Comparison of ENCODE assay signal across 31 cellular contexts in genomic region chr6:28750926-28751458, GRCh38.
"Had no signal": no experiment of that assay in that cellular context is flagged by ENCODE, and none has a peak within 500 bp of the region (broad histone marks: within the 10 kb centered on the region; RNA-seq: fewer than 3 reads in every experiment).

No MANE protein-coding gene starts in this region.

- H3K27ac Mint-ChIP-seq: activated CD4-positive, alpha-beta memory T cell treated with anti-CD3 and anti-CD28 coated beads, Interleukin-2, amount 10 ng/mL, durations not matched to agents 7 days and 5 days; activated CD4-positive, alpha-beta T cell treated with anti-CD3 and anti-CD28 coated beads, Interleukin-2, amount 10 ng/mL, durations not matched to agents 7 days and 5 days; activated naive CD4-positive, alpha-beta T cell treated with anti-CD3 and anti-CD28 coated beads, Interleukin-2, amount 10 ng/mL, durations not matched to agents 7 days and 5 days; activated naive CD4-positive, alpha-beta T cell treated with anti-CD3 and anti-CD28 coated beads, Interleukin-2, amount 50 U/mL, for 72 hours; activated naive CD8-positive, alpha-beta T cell treated with anti-CD3 and anti-CD28 coated beads, Interleukin-2, amount 10 ng/mL, durations not matched to agents 7 days and 5 days; activated T-cell treated with anti-CD3 and anti-CD28 coated beads, Interleukin-2, amount 50 U/mL, for 24 hours; activated T-cell treated with anti-CD3 and anti-CD28 coated beads, Interleukin-2, amount 50 U/mL, for 72 hours; brain; endodermal cell; T-helper 17 cell; T-helper 2 cell treated with Interferon-gamma antibody and Interleukin-4, amounts not matched to agents 5 μg/mL and 100 μg/mL, for 36 hours had no signal

- H3K4me1 ChIP-seq: ascending aorta, breast epithelium, colonic mucosa, heart left ventricle had no signal

- H3K27me3 ChIP-seq: ascending aorta had no signal

- H3K36me3 ChIP-seq: ascending aorta, breast epithelium, cardiac muscle cell, colonic mucosa, heart left ventricle had no signal

- H3K9me3 ChIP-seq: colonic mucosa had no signal

- H3K27ac ChIP-seq: ascending aorta, breast epithelium, cardiac muscle cell, colonic mucosa, dorsolateral prefrontal cortex, heart left ventricle had no signal

- ATAC-seq: activated naive CD4-positive, alpha-beta T cell treated with anti-CD3 and anti-CD28 coated beads, Interleukin-2, amount 50 U/mL, for 72 hours; activated T-cell treated with anti-CD3 and anti-CD28 coated beads, Interleukin-2, amount 50 U/mL, for 72 hours; esophagus mucosa; heart left ventricle; T-helper 17 cell had no signal

- DNase-seq: activated CD4-positive, alpha-beta memory T cell treated with anti-CD3 and anti-CD28 coated beads, Interleukin-2, amount 10 ng/mL, durations not matched to agents 7 days and 5 days; activated CD4-positive, alpha-beta T cell treated with anti-CD3 and anti-CD28 coated beads for 1 hour; activated CD4-positive, alpha-beta T cell treated with anti-CD3 and anti-CD28 coated beads for 4 hours; activated CD4-positive, alpha-beta T cell treated with anti-CD3 and anti-CD28 coated beads, Interleukin-2, amount 10 ng/mL, durations not matched to agents 7 days and 5 days; activated CD4-positive, alpha-beta T cell treated with anti-CD3 and anti-CD28 coated beads, Interleukin-2, amount 50 U/mL, for 4 hours; activated CD8-positive, alpha-beta memory T cell treated with anti-CD3 and anti-CD28 coated beads, Interleukin-2, amount 50 U/mL, for 48 hours; activated gamma-delta T cell; activated naive CD4-positive, alpha-beta T cell; activated naive CD4-positive, alpha-beta T cell treated with anti-CD3 and anti-CD28 coated beads, Interleukin-2, amount 10 ng/mL, durations not matched to agents 7 days and 5 days; activated naive CD8-positive, alpha-beta T cell treated with anti-CD3 and anti-CD28 coated beads, Interleukin-2, amount 10 ng/mL, durations not matched to agents 7 days and 5 days; activated T-cell treated with anti-CD3 and anti-CD28 coated beads for 4 hours; activated T-cell treated with anti-CD3 and anti-CD28 coated beads, Interleukin-2, amount 50 U/mL, for 24 hours; activated T-cell treated with anti-CD3 and anti-CD28 coated beads, Interleukin-2, amount 50 U/mL, for 72 hours; central memory CD4-positive, alpha-beta T cell; cerebellar nuclear complex; colonic mucosa; dorsolateral prefrontal cortex; effector memory CD4-positive, alpha-beta T cell; endodermal cell; foreskin fibroblast; glutamatergic neuron; heart left ventricle; T-helper 17 cell; T1000 had no signal

- H3K4me3 Mint-ChIP-seq: activated CD4-positive, alpha-beta memory T cell treated with anti-CD3 and anti-CD28 coated beads, Interleukin-2, amount 10 ng/mL, durations not matched to agents 7 days and 5 days; activated CD4-positive, alpha-beta T cell treated with anti-CD3 and anti-CD28 coated beads, Interleukin-2, amount 10 ng/mL, durations not matched to agents 7 days and 5 days; activated naive CD4-positive, alpha-beta T cell treated with anti-CD3 and anti-CD28 coated beads, Interleukin-2, amount 10 ng/mL, durations not matched to agents 7 days and 5 days; activated naive CD8-positive, alpha-beta T cell treated with anti-CD3 and anti-CD28 coated beads, Interleukin-2, amount 10 ng/mL, durations not matched to agents 7 days and 5 days; activated T-cell treated with anti-CD3 and anti-CD28 coated beads, Interleukin-2, amount 50 U/mL, for 24 hours; activated T-cell treated with anti-CD3 and anti-CD28 coated beads, Interleukin-2, amount 50 U/mL, for 72 hours; brain; endodermal cell; T-helper 17 cell; T-helper 2 cell treated with Interferon-gamma antibody and Interleukin-4, amounts not matched to agents 5 μg/mL and 100 μg/mL, for 36 hours had no signal

- H3K4me3 ChIP-seq: ascending aorta, breast epithelium, cardiac muscle cell, colonic mucosa, dorsolateral prefrontal cortex, heart left ventricle had no signal

- H3K36me3 Mint-ChIP-seq: activated naive CD4-positive, alpha-beta T cell treated with anti-CD3 and anti-CD28 coated beads, Interleukin-2, amount 10 ng/mL, durations not matched to agents 7 days and 5 days; activated naive CD8-positive, alpha-beta T cell treated with anti-CD3 and anti-CD28 coated beads, Interleukin-2, amount 10 ng/mL, durations not matched to agents 7 days and 5 days; brain had no signal

- H3K4me1 Mint-ChIP-seq: activated CD4-positive, alpha-beta memory T cell treated with anti-CD3 and anti-CD28 coated beads, Interleukin-2, amount 10 ng/mL, durations not matched to agents 7 days and 5 days; activated CD4-positive, alpha-beta T cell treated with anti-CD3 and anti-CD28 coated beads, Interleukin-2, amount 10 ng/mL, durations not matched to agents 7 days and 5 days; activated naive CD4-positive, alpha-beta T cell treated with anti-CD3 and anti-CD28 coated beads, Interleukin-2, amount 10 ng/mL, durations not matched to agents 7 days and 5 days; activated naive CD8-positive, alpha-beta T cell treated with anti-CD3 and anti-CD28 coated beads, Interleukin-2, amount 10 ng/mL, durations not matched to agents 7 days and 5 days; T-helper 17 cell had no signal

- H3K9me3 Mint-ChIP-seq: activated naive CD4-positive, alpha-beta T cell treated with anti-CD3 and anti-CD28 coated beads, Interleukin-2, amount 10 ng/mL, durations not matched to agents 7 days and 5 days had no signal
